17 cellular contexts compared by ENCODE assay signal in genomic region chr20:33418033-33418432, GRCh38.
"Had no signal": no experiment of that assay in that cellular context is flagged by ENCODE, and none has a peak within 500 bp of the region (broad histone marks: within the 10 kb centered on the region; RNA-seq: fewer than 3 reads in every experiment).

No MANE protein-coding gene starts in this region.

- H3K36me3 ChIP-seq: ovary, WERI-Rb-1 had no signal

- H3K4me1 ChIP-seq: spleen had no signal

- H3K27me3 ChIP-seq: body of pancreas, ovary, sigmoid colon, spleen, testis had no signal

- H3K27ac ChIP-seq: body of pancreas, ovary, sigmoid colon, spleen, WERI-Rb-1 had no signal

- ATAC-seq: activated CD4-positive, alpha-beta T cell treated with anti-CD3 and anti-CD28 coated beads for 36 hours; activated CD8-positive, alpha-beta memory T cell treated with anti-CD3 and anti-CD28 coated beads, Interleukin-2, amount 10 ng/mL, durations not matched to agents 7 days and 5 days; body of pancreas; naive thymus-derived CD8-positive, alpha-beta T cell; stimulated activated memory B cell treated with anti-CD40 and anti-IgM and Interleukin-4, amounts not matched to agents 10 μg/mL and 1 μg/mL and 100 μg/mL, for 72 hours had no signal

- H3K4me3 ChIP-seq: body of pancreas, coronary artery, ovary, sigmoid colon, spleen, testis had no signal

- DNase-seq: activated CD4-positive, alpha-beta memory T cell treated with anti-CD3 and anti-CD28 coated beads, Interleukin-2, amount 10 ng/mL, durations not matched to agents 7 days and 5 days; activated CD4-positive, alpha-beta T cell treated with anti-CD3 and anti-CD28 coated beads for 36 hours; activated CD8-positive, alpha-beta memory T cell treated with anti-CD3 and anti-CD28 coated beads, Interleukin-2, amount 10 ng/mL, durations not matched to agents 7 days and 5 days; activated naive CD4-positive, alpha-beta T cell treated with anti-CD3 and anti-CD28 coated beads for 36 hours; body of pancreas; head of caudate nucleus; mesenchymal stem cell; naive thymus-derived CD8-positive, alpha-beta T cell; ovary; sigmoid colon; spleen; stimulated activated CD4-positive, alpha-beta T cell treated with anti-CD3 and anti-CD28 coated beads, Interleukin-4, amount 100 ng/mL, for 4 hours; T-helper 2 cell; testis; WERI-Rb-1 had no signal

- H3K9me3 ChIP-seq: body of pancreas, ovary, sigmoid colon, spleen, testis had no signal
